ENCODE assay signal across 26 cellular contexts in the genomic region with DNA sequence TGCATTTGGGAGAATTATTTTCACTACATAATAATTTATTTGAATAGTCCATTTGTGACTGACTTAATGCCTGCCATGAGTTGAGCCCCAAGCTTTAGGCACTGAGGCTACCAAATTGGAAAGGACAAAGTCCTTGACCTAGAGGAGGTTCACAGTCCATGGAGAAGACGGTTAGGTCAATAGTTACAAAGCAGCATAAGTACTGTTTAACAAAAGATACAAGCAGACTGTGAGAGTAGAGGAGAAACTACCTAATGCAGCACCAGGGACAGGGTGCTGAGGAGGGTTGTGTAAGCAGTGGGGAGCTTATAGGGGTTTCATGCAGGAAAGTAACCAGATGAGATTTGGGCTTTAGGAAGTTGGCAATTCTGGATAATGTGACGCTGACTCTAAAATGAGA.
"Had no signal": no experiment of that assay in that cellular context is flagged by ENCODE, and none has a peak within 500 bp of the region (broad histone marks: within the 10 kb centered on the region; RNA-seq: fewer than 3 reads in every experiment).

No MANE protein-coding gene starts in this region.

- H3K4me1 Mint-ChIP-seq: activated CD8-positive, alpha-beta memory T cell treated with anti-CD3 and anti-CD28 coated beads, Interleukin-2, amount 10 ng/mL, durations not matched to agents 7 days and 5 days; brain; central memory CD8-positive, alpha-beta T cell; T-cell had no signal

- H3K27ac Mint-ChIP-seq: activated CD8-positive, alpha-beta memory T cell treated with anti-CD3 and anti-CD28 coated beads, Interleukin-2, amount 10 ng/mL, durations not matched to agents 7 days and 5 days; brain; T-cell had no signal

- DNase-seq: activated CD4-positive, alpha-beta T cell treated with anti-CD3 and anti-CD28 coated beads for 4 hours; activated CD8-positive, alpha-beta memory T cell treated with anti-CD3 and anti-CD28 coated beads, Interleukin-2, amount 10 ng/mL, durations not matched to agents 7 days and 5 days; activated effector memory CD4-positive, alpha-beta T cell treated with anti-CD3 and anti-CD28 coated beads, Interleukin-2, amount 50 U/mL, for 16 hours; activated naive CD4-positive, alpha-beta T cell treated with Interleukin-2 at 50 U/mL for 16 hours; activated T-cell treated with anti-CD3 and anti-CD28 coated beads, Interleukin-2, amount 50 U/mL, for 4 hours; amygdala; NCI-H1092; NCI-H1417; NCI-H1930; NCI-H2171; NCI-H2227 treated with DMSO at 0.1 percent for 48 hours; NCI-H446 treated with DMSO at 0.1 percent for 48 hours; NCI-H69; NK-92 treated with Interleukin-12 subunit alpha and Interleukin-12 subunit beta, amount 100 ng/mL, for 24 hours; OCI-M1; RPMI8226; T-cell; T-helper 2 cell; WERI-Rb-1 had no signal

- H3K4me3 Mint-ChIP-seq: activated CD8-positive, alpha-beta memory T cell treated with anti-CD3 and anti-CD28 coated beads, Interleukin-2, amount 10 ng/mL, durations not matched to agents 7 days and 5 days; activated T-cell treated with anti-CD3 and anti-CD28 coated beads, Interleukin-2, amount 50 U/mL, for 4 hours; brain; central memory CD8-positive, alpha-beta T cell; T-cell had no signal

- H3K27me3 Mint-ChIP-seq: activated CD8-positive, alpha-beta memory T cell treated with anti-CD3 and anti-CD28 coated beads, Interleukin-2, amount 10 ng/mL, durations not matched to agents 7 days and 5 days; brain; central memory CD8-positive, alpha-beta T cell; T-cell had no signal

- H3K9me3 Mint-ChIP-seq: activated naive CD4-positive, alpha-beta T cell treated with anti-CD3 and anti-CD28 coated beads, Interleukin-2, amount 50 U/mL, for 72 hours; activated T-cell treated with anti-CD3 and anti-CD28 coated beads, Interleukin-2, amount 50 U/mL, for 4 hours; brain; central memory CD8-positive, alpha-beta T cell; T-cell had no signal

- ATAC-seq: activated CD4-positive, CD25-positive, alpha-beta regulatory T cell treated with anti-CD3 and anti-CD28 coated beads, Interleukin-2, amount 50 U/mL, for 24 hours; activated CD8-positive, alpha-beta memory T cell treated with anti-CD3 and anti-CD28 coated beads, Interleukin-2, amount 10 ng/mL, durations not matched to agents 7 days and 5 days; activated naive CD4-positive, alpha-beta T cell treated with anti-CD3 and anti-CD28 coated beads, Interleukin-2, amount 50 U/mL, for 72 hours; activated T-cell treated with anti-CD3 and anti-CD28 coated beads, Interleukin-2, amount 50 U/mL, for 4 hours; Panc1; Right ventricle myocardium inferior; T-cell had no signal

- H3K36me3 Mint-ChIP-seq: activated naive CD4-positive, alpha-beta T cell treated with anti-CD3 and anti-CD28 coated beads, Interleukin-2, amount 50 U/mL, for 72 hours had no signal

- FAIRE-seq: astrocyte had no signal
